Comparison of ENCODE assay signal across 11 cellular contexts in the genomic region with DNA sequence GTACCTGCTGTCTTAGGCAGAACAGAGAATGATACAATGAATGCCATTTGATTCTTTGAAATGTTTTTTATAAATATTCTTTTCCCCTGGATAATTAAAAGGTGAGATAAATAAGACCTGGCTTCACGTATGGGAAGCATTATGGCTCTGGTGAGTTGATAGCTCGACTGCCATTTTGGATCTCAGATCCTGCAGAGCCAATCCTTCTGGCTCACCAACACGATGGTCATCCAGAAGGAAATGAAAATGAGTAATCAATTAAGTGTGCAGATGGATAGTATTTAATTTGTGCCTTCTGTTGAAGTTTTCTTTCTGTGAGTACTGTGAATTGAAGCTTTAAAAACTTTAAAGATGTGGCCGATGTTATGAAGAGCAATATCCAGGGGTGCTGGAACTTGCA. TPM values are rescaled to one million over a fixed set of nuclear protein-coding genes. Genes with fewer than 3 reads are reported as not detected.
DNase-seq lines count a peak whose midpoint lies in the region; ATAC-seq and TF ChIP-seq lines count a peak whose summit lies in the region.
"Had no signal": no experiment of that assay in that cellular context is flagged by ENCODE, and none has a peak within 500 bp of the region (broad histone marks: within the 10 kb centered on the region; RNA-seq: fewer than 3 reads in every experiment).

No MANE protein-coding gene starts in this region.

- intact Hi-C loops in breast epithelium (cut with DNase I; ENCODE audit: low total_unique reads) (no loop called here), posterior cingulate gyrus (cut with DNase I) (no loop called here)

- peaks cover 0 to 13% (median 3%) of the 10 kb centered on the region in 11 experiments; a peak in 7 of 22 replicates for H3K36me3 ChIP-seq in BLaER1 treated with 17β-estradiol and CSF1 and Interleukin-3, amounts not matched to agents 10 nM and 100 nM
- H3K36me3 ChIP-seq in breast epithelium = no peaks in the 10 kb centered on the region
- H3K36me3 ChIP-seq: left lung had no signal

- no peaks in the 10 kb centered on the region for H3K27me3 ChIP-seq in BLaER1 treated with 17β-estradiol and CSF1 and Interleukin-3, amounts not matched to agents 10 nM and 100 nM
- H3K27me3 ChIP-seq in breast epithelium = no peaks in the 10 kb centered on the region
- H3K27me3 ChIP-seq: left lung had no signal

- H3K4me2 ChIP-seq in BLaER1 treated with 17β-estradiol and CSF1 and Interleukin-3, amounts not matched to agents 10 nM and 100 nM = peak overlapping the region; percentile 79 to 95 (median 88)

- no peaks in the 10 kb centered on the region for H3K27me3 Mint-ChIP-seq in IgD-negative memory B cell
- H3K27me3 Mint-ChIP-seq in naive thymus-derived CD8-positive, alpha-beta T cell = no peaks in the 10 kb centered on the region

- no peak for ATAC-seq in naive thymus-derived CD8-positive, alpha-beta T cell
- ATAC-seq in HG03520 (IDR thresholded peaks at IDR 0.05; ENCODE audit: unreplicated experiment) = no peak
- ATAC-seq: HCT116, left lung had no signal

- peak overlapping the region in 2 of 4 donors; percentile 56 to 67 for H3K4me3 Mint-ChIP-seq in IgD-negative memory B cell
- peak overlapping the region; percentile 29 to 93 (median 70) for H3K4me3 Mint-ChIP-seq in naive thymus-derived CD8-positive, alpha-beta T cell

- TF ChIP-seq POLR2A in breast epithelium (IDR thresholded peaks at IDR 0.05) = no peak

- H3K4me1 ChIP-seq in BLaER1 treated with 17β-estradiol and CSF1 and Interleukin-3, amounts not matched to agents 10 nM and 100 nM = peaks cover 57 to 79% (median 64%) of the 10 kb centered on the region in 10 experiments
- H3K4me1 ChIP-seq in breast epithelium = peaks cover 7 to 40% of the 10 kb centered on the region in 2 donors

- peak overlapping the region in 8 of 10 experiments; percentile 73 to 81 (median 76); a peak in 11 of 20 replicates for H3K4me3 ChIP-seq in BLaER1 treated with 17β-estradiol and CSF1 and Interleukin-3, amounts not matched to agents 10 nM and 100 nM
- H3K4me3 ChIP-seq in breast epithelium = peak overlapping the region in 1 of 3 donors; percentile 62

- H3K4me1 Mint-ChIP-seq in IgD-negative memory B cell = peaks cover 55 to 68% (median 60%) of the 10 kb centered on the region in 3 donors
- peaks cover 47 to 89% (median 82%) of the 10 kb centered on the region in 4 donors for H3K4me1 Mint-ChIP-seq in naive thymus-derived CD8-positive, alpha-beta T cell

- peaks cover 0 to 3% (median 0%) of the 10 kb centered on the region in 11 experiments; a peak in 4 of 22 replicates for H3K9me3 ChIP-seq in BLaER1 treated with 17β-estradiol and CSF1 and Interleukin-3, amounts not matched to agents 10 nM and 100 nM (replicated peaks in 1 of 11)
- no peaks in the 10 kb centered on the region for H3K9me3 ChIP-seq in breast epithelium
- H3K9me3 ChIP-seq: left lung had no signal

- H4K20me1 ChIP-seq in BLaER1 treated with 17β-estradiol and CSF1 and Interleukin-3, amounts not matched to agents 10 nM and 100 nM = peaks cover 0 to 64% (median 39%) of the 10 kb centered on the region in 11 experiments; a peak in 11 of 22 replicates

- peak overlapping the region in 7 of 11 experiments; percentile 59 to 95 (median 87); a peak in 8 of 22 replicates for H3K9ac ChIP-seq in BLaER1 treated with 17β-estradiol and CSF1 and Interleukin-3, amounts not matched to agents 10 nM and 100 nM

- DNase-seq in breast epithelium (ENCODE audit: low spot score in 2 of 2) (no peak), NCI-H2196 treated with DMSO at 0.1 percent for 48 hours (lab: John Stamatoyannopoulos, UW; ENCODE audit: unreplicated experiment) (no peak), AG20443 (ENCODE audit: low spot score) (no peak), posterior cingulate gyrus (no peak)
- no peak for DNase-seq in naive thymus-derived CD8-positive, alpha-beta T cell
- DNase-seq: caudate nucleus, left lung had no signal

- TF ChIP-seq CTCF in breast epithelium (IDR thresholded peaks at IDR 0.05) = no peak

- peaks cover under 1% of the 10 kb centered on the region for H3K36me3 Mint-ChIP-seq in IgD-negative memory B cell
- H3K36me3 Mint-ChIP-seq in naive thymus-derived CD8-positive, alpha-beta T cell = peaks cover 0 to 6% (median 0%) of the 10 kb centered on the region in 3 donors

- peak overlapping the region in 9 of 11 experiments; percentile 6 to 95 (median 91); a peak in 8 of 22 replicates for H3K27ac ChIP-seq in BLaER1 treated with 17β-estradiol and CSF1 and Interleukin-3, amounts not matched to agents 10 nM and 100 nM
- H3K27ac ChIP-seq in breast epithelium = peak overlapping the region; percentile 13 to 73

- H3K9me3 Mint-ChIP-seq in IgD-negative memory B cell = no peaks in the 10 kb centered on the region
- H3K9me3 Mint-ChIP-seq in naive thymus-derived CD8-positive, alpha-beta T cell = no peaks in the 10 kb centered on the region

- POLR2A ChIA-PET in naive thymus-derived CD8-positive, alpha-beta T cell (lab: Charles Lee) = interaction anchor here (0.6 to 1.3 kb wide), 4 partner anchors 13 to 323 kb away, joined by 3 to 6 read pairs (median 5); no protein-coding TSS in a partner anchor

- peak overlapping the region; percentile 23 to 65 (median 40) for H3K27ac Mint-ChIP-seq in IgD-negative memory B cell
- peak overlapping the region; percentile 15 to 94 (median 78) for H3K27ac Mint-ChIP-seq in naive thymus-derived CD8-positive, alpha-beta T cell

RNA-seq across cellular contexts. Expression of gene TNRC6B, which starts 2.7 kb away (rescaled TPM):
- 143 TPM for polyA plus RNA-seq in IgD-negative memory B cell
- 10 to 100 TPM; 32.8 to 53.1 (median 39.7) TPM for total RNA-seq in breast epithelium
- total RNA-seq in naive thymus-derived CD8-positive, alpha-beta T cell = 100 to 1,000 TPM; 134 to 142 TPM
- 100 to 1,000 TPM in 2 of 3 donors, 10 to 100 TPM in 1; 67.3 to 116 (median 115) TPM for polyA plus RNA-seq in naive thymus-derived CD8-positive, alpha-beta T cell
